ENCODE assay signal across 1 cellular context in the genomic region with DNA sequence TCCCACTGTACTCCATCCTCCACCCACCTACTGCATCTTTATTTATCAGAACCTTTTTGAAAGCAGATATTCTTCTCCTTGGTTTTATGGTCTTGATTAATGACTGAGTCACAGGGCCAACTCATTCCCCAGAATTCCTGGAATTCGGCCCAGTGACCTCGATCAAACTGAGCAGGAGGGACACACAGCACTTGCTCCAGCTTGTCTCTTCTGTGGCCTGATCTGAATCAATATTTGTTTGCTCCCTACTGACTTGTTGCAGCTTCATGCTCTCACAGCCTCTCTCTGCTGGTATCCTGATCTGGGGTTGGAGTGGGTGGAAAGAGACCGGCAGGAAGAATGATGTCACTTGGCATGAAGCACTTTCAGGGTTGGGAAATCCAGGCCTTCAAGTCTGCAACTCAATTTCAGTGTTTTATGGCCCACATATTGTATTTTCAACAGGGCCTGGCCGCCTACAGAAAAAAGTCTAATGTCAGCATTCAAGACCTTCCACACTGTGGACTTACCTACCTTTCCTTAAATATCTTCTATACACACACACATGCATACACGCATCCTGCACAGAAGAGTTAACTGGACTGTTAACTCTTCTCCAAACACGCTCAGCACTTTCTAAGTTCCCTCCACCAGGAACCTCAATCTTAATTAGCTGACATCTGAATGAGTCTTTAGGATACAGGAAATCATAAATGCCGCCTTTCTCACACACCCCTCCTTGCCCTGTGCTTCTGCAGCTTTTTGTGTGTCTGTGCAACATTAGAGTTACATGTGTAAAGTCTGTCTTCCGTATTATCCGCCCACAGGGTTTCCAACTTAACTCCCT.
TF ChIP-seq lines count a peak whose summit lies in the region.

No MANE protein-coding gene starts in this region.

TF ChIP-seq in HepG2, 621 proteins besides CTCF, POLR2A, EP300 and RAD21 (continued from another document and continues in another):
- TF ChIP-seq, protein P1, sequence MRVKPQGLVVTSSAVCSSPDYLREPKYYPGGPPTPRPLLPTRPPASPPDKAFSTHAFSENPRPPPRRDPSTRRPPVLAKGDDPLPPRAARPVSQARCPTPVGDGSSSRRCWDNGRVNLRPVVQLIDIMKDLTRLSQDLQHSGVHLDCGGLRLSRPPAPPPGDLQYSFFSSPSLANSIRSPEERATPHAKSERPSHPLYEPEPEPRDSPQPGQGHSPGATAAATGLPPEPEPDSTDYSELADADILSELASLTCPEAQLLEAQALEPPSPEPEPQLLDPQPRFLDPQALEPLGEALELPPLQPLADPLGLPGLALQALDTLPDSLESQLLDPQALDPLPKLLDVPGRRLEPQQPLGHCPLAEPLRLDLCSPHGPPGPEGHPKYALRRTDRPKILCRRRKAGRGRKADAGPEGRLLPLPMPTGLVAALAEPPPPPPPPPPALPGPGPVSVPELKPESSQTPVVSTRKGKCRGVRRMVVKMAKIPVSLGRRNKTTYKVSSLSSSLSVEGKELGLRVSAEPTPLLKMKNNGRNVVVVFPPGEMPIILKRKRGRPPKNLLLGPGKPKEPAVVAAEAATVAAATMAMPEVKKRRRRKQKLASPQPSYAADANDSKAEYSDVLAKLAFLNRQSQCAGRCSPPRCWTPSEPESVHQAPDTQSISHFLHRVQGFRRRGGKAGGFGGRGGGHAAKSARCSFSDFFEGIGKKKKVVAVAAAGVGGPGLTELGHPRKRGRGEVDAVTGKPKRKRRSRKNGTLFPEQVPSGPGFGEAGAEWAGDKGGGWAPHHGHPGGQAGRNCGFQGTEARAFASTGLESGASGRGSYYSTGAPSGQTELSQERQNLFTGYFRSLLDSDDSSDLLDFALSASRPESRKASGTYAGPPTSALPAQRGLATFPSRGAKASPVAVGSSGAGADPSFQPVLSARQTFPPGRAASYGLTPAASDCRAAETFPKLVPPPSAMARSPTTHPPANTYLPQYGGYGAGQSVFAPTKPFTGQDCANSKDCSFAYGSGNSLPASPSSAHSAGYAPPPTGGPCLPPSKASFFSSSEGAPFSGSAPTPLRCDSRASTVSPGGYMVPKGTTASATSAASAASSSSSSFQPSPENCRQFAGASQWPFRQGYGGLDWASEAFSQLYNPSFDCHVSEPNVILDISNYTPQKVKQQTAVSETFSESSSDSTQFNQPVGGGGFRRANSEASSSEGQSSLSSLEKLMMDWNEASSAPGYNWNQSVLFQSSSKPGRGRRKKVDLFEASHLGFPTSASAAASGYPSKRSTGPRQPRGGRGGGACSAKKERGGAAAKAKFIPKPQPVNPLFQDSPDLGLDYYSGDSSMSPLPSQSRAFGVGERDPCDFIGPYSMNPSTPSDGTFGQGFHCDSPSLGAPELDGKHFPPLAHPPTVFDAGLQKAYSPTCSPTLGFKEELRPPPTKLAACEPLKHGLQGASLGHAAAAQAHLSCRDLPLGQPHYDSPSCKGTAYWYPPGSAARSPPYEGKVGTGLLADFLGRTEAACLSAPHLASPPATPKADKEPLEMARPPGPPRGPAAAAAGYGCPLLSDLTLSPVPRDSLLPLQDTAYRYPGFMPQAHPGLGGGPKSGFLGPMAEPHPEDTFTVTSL (CRISPR knock-in tag; IDR thresholded peaks at IDR 0.05; ENCODE audit: borderline replicate concordance) = peak; percentile 72; the same call in 1 of the 2 replicates
- TF ChIP-seq ZNF569 (CRISPR knock-in tag; IDR thresholded peaks at IDR 0.05; ENCODE audit: borderline replicate concordance) (no peak), ZMYM4 (CRISPR knock-in tag; IDR thresholded peaks at IDR 0.05) (peak; percentile 86), MIER2 (CRISPR knock-in tag; IDR thresholded peaks at IDR 0.05) (0 out of 2 replicates have a peak, but pooled peaks have one; percentile 43), ZNF644 (CRISPR knock-in tag; IDR thresholded peaks at IDR 0.05; ENCODE audit: low read depth) (peak; percentile 91; the same call in 1 of the 2 replicates), WIZ (CRISPR knock-in tag; IDR thresholded peaks at IDR 0.05) (no peak), NPAS2 (CRISPR knock-in tag; IDR thresholded peaks at IDR 0.05; ENCODE audit: borderline replicate concordance) (no peak), MYNN (CRISPR knock-in tag; IDR thresholded peaks at IDR 0.05; ENCODE audit: low read depth) (peak; percentile 68; the same call in 1 of the 2 replicates), ZNF256 (CRISPR knock-in tag; conservative IDR thresholded peaks at IDR 0.05) (no peak), DNMT3B (CRISPR knock-in tag; conservative IDR thresholded peaks at IDR 0.05) (no peak), CBX1 (IDR thresholded peaks at IDR 0.05; ENCODE audit: low read depth) (no peak), ZNF607 (CRISPR knock-in tag; IDR thresholded peaks at IDR 0.05; ENCODE audit: borderline replicate concordance) (no peak; the same call in 1 of the 2 replicates), PCBP2 (optimal IDR thresholded peaks at IDR 0.05; ENCODE audit: low read depth, low read length, poor library complexity, severe bottlenecking) (no peak), ZEB1 (IDR thresholded peaks at IDR 0.05; ENCODE audit: insufficient replicate concordance, low read depth) (no peak), HCFC1 (IDR thresholded peaks at IDR 0.05; ENCODE audit: low read depth, low read length) (no peak), CHD4 (IDR thresholded peaks at IDR 0.05; ENCODE audit: borderline replicate concordance, low read length) (peak; percentile 71; the same call in 1 of the 2 replicates), HNRNPLL (IDR thresholded peaks at IDR 0.05; ENCODE audit: low read depth, low read length, poor library complexity, severe bottlenecking) (no peak), NAIF1 (CRISPR knock-in tag; IDR thresholded peaks at IDR 0.05; ENCODE audit: borderline replicate concordance) (0 out of 2 replicates have a peak, but pooled peaks have one; percentile 29), STAG1 (CRISPR knock-in tag; IDR thresholded peaks at IDR 0.05) (peak; percentile 23; the same call in 1 of the 2 replicates), ARID2 (CRISPR knock-in tag; IDR thresholded peaks at IDR 0.05; ENCODE audit: borderline replicate concordance) (no peak), ZNF225 (CRISPR knock-in tag; IDR thresholded peaks at IDR 0.05) (no peak), NBN (conservative IDR thresholded peaks at IDR 0.05) (no peak), TRIM24 (CRISPR knock-in tag; IDR thresholded peaks at IDR 0.05) (no peak), SALL1 (CRISPR knock-in tag; IDR thresholded peaks at IDR 0.05) (peak; percentile 98), ZNF282 (IDR thresholded peaks at IDR 0.05; ENCODE audit: partially characterized antibody) (no peak)
- TF ChIP-seq, protein P2, sequence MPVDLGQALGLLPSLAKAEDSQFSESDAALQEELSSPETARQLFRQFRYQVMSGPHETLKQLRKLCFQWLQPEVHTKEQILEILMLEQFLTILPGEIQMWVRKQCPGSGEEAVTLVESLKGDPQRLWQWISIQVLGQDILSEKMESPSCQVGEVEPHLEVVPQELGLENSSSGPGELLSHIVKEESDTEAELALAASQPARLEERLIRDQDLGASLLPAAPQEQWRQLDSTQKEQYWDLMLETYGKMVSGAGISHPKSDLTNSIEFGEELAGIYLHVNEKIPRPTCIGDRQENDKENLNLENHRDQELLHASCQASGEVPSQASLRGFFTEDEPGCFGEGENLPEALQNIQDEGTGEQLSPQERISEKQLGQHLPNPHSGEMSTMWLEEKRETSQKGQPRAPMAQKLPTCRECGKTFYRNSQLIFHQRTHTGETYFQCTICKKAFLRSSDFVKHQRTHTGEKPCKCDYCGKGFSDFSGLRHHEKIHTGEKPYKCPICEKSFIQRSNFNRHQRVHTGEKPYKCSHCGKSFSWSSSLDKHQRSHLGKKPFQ (CRISPR knock-in tag; IDR thresholded peaks at IDR 0.05; ENCODE audit: insufficient replicate concordance) = no peak
- TF ChIP-seq, protein P3, sequence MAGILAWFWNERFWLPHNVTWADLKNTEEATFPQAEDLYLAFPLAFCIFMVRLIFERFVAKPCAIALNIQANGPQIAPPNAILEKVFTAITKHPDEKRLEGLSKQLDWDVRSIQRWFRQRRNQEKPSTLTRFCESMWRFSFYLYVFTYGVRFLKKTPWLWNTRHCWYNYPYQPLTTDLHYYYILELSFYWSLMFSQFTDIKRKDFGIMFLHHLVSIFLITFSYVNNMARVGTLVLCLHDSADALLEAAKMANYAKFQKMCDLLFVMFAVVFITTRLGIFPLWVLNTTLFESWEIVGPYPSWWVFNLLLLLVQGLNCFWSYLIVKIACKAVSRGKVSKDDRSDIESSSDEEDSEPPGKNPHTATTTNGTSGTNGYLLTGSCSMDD (CRISPR knock-in tag; IDR thresholded peaks at IDR 0.05) = no peak
- TF ChIP-seq, protein P4, sequence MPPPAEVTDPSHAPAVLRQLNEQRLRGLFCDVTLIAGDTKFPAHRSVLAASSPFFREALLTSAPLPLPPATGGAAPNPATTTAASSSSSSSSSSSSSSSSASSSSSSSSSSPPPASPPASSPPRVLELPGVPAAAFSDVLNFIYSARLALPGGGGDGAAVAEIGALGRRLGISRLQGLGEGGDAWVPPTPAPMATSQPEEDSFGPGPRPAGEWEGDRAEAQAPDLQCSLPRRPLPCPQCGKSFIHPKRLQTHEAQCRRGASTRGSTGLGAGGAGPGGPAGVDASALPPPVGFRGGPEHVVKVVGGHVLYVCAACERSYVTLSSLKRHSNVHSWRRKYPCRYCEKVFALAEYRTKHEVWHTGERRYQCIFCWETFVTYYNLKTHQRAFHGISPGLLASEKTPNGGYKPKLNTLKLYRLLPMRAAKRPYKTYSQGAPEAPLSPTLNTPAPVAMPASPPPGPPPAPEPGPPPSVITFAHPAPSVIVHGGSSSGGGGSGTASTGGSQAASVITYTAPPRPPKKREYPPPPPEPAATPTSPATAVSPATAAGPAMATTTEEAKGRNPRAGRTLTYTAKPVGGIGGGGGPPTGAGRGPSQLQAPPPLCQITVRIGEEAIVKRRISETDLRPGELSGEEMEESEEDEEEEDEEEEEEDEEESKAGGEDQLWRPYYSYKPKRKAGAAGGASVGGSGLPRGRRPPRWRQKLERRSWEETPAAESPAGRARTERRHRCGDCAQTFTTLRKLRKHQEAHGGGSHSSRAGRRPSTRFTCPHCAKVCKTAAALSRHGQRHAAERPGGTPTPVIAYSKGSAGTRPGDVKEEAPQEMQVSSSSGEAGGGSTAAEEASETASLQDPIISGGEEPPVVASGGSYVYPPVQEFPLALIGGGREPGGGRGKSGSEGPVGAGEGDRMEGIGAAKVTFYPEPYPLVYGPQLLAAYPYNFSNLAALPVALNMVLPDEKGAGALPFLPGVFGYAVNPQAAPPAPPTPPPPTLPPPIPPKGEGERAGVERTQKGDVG (CRISPR knock-in tag; IDR thresholded peaks at IDR 0.05; ENCODE audit: borderline replicate concordance) = peak; percentile 69; the same call in 1 of the 2 replicates
- TF ChIP-seq, protein P5, sequence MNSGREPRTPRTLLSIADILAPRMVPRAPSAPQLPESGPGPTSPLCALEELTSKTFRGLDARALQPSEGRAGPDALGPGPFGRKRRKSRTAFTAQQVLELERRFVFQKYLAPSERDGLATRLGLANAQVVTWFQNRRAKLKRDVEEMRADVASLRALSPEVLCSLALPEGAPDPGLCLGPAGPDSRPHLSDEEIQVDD (CRISPR knock-in tag; IDR thresholded peaks at IDR 0.05; ENCODE audit: borderline replicate concordance) = no peak
- TF ChIP-seq, protein P6, sequence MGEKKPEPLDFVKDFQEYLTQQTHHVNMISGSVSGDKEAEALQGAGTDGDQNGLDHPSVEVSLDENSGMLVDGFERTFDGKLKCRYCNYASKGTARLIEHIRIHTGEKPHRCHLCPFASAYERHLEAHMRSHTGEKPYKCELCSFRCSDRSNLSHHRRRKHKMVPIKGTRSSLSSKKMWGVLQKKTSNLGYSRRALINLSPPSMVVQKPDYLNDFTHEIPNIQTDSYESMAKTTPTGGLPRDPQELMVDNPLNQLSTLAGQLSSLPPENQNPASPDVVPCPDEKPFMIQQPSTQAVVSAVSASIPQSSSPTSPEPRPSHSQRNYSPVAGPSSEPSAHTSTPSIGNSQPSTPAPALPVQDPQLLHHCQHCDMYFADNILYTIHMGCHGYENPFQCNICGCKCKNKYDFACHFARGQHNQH (CRISPR knock-in tag; IDR thresholded peaks at IDR 0.05) = peak; percentile 96
- TF ChIP-seq, protein P7, sequence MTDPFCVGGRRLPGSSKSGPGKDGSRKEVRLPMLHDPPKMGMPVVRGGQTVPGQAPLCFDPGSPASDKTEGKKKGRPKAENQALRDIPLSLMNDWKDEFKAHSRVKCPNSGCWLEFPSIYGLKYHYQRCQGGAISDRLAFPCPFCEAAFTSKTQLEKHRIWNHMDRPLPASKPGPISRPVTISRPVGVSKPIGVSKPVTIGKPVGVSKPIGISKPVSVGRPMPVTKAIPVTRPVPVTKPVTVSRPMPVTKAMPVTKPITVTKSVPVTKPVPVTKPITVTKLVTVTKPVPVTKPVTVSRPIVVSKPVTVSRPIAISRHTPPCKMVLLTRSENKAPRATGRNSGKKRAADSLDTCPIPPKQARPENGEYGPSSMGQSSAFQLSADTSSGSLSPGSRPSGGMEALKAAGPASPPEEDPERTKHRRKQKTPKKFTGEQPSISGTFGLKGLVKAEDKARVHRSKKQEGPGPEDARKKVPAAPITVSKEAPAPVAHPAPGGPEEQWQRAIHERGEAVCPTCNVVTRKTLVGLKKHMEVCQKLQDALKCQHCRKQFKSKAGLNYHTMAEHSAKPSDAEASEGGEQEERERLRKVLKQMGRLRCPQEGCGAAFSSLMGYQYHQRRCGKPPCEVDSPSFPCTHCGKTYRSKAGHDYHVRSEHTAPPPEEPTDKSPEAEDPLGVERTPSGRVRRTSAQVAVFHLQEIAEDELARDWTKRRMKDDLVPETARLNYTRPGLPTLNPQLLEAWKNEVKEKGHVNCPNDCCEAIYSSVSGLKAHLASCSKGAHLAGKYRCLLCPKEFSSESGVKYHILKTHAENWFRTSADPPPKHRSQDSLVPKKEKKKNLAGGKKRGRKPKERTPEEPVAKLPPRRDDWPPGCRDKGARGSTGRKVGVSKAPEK (CRISPR knock-in tag; IDR thresholded peaks at IDR 0.05; ENCODE audit: borderline replicate concordance) = 0 out of 2 replicates have a peak, but pooled peaks have one; percentile 23
- TF ChIP-seq, protein P8, sequence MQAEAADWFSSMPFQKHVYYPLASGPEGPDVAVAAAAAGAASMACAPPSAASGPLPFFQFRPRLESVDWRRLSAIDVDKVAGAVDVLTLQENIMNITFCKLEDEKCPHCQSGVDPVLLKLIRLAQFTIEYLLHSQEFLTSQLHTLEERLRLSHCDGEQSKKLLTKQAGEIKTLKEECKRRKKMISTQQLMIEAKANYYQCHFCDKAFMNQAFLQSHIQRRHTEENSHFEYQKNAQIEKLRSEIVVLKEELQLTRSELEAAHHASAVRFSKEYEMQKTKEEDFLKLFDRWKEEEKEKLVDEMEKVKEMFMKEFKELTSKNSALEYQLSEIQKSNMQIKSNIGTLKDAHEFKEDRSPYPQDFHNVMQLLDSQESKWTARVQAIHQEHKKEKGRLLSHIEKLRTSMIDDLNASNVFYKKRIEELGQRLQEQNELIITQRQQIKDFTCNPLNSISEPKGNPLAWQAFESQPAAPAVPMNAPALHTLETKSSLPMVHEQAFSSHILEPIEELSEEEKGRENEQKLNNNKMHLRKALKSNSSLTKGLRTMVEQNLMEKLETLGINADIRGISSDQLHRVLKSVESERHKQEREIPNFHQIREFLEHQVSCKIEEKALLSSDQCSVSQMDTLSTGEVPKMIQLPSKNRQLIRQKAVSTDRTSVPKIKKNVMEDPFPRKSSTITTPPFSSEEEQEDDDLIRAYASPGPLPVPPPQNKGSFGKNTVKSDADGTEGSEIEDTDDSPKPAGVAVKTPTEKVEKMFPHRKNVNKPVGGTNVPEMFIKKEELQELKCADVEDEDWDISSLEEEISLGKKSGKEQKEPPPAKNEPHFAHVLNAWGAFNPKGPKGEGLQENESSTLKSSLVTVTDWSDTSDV (CRISPR knock-in tag; IDR thresholded peaks at IDR 0.05) = no peak
